Comparison of ENCODE assay signal across 8 cellular contexts in genomic region chr19:11382898-11383705, GRCh38. TPM values are rescaled to one million over a fixed set of nuclear protein-coding genes. Genes with fewer than 3 reads are reported as not detected.
DNase-seq lines count a peak whose midpoint lies in the region; ATAC-seq, FAIRE-seq and TF ChIP-seq lines count a peak whose summit lies in the region.

No MANE protein-coding gene starts in this region.

- peak overlapping the region; percentile 82 to 94 (median 86) for H3K4me3 Mint-ChIP-seq in naive B cell

- POLR2A ChIA-PET in endothelial cell of umbilical vein (lab: Charles Lee): interaction anchor here (0.6 to 0.8 kb wide), 3 partner anchors 43 to 82 kb away, joined by 3 to 9 read pairs (median 6); no protein-coding TSS in a partner anchor

- BruUV-seq in endothelial cell of umbilical vein (replicated peaks; lab: Mats Ljungman, UMichigan): no TSS peak

- H3K79me2 ChIP-seq in endothelial cell of umbilical vein (ENCODE audit: control insufficient read depth, insufficient read depth, low read length): peaks cover 4% of the 10 kb centered on the region

- peak overlapping the region; percentile 23 for H2AFZ ChIP-seq in endothelial cell of umbilical vein (ENCODE audit: low read depth, low read length)

- intact Hi-C loops in endothelial cell of umbilical vein (cut with micrococcal nuclease) (loop anchor here (5.0 kb wide), 1 partner anchor 39 kb away; no protein-coding TSS in a partner anchor), vagina (cut with DNase I) (loop anchor here (5.0 kb wide), 1 partner anchor 39 kb away; no protein-coding TSS in a partner anchor)

- no peaks in the 10 kb centered on the region for H3K27me3 ChIP-seq in endothelial cell of umbilical vein (ENCODE audit: control insufficient read depth in 2 of 2, insufficient read depth in 2 of 2, low read length in 2 of 2)
- H3K27me3 ChIP-seq in vagina: no peaks in the 10 kb centered on the region

- dilution Hi-C loops in endothelial cell of umbilical vein (cut with MboI; ENCODE audit: extremely low pct_ligation_motif_present, low sequenced_read_pairs): no loop called here

- H3K27me3 Mint-ChIP-seq in naive B cell: no peaks in the 10 kb centered on the region

- ATAC-seq in naive B cell (ENCODE audit: low read depth in 2 of 2): peak; percentile 15 to 16
- ATAC-seq in HG03196 (IDR thresholded peaks at IDR 0.05; ENCODE audit: unreplicated experiment): no peak
- ATAC-seq in GM18861 (IDR thresholded peaks at IDR 0.05; ENCODE audit: unreplicated experiment): no peak

- H3K4me1 ChIP-seq in ES-I3 (ENCODE audit: insufficient read depth, low read length) (no peaks in the 10 kb centered on the region), endothelial cell of umbilical vein (ENCODE audit: control insufficient read depth, extremely low read depth, insufficient read depth, low read length) (peaks cover 28% of the 10 kb centered on the region), vagina (peaks cover 53% of the 10 kb centered on the region)

- FAIRE-seq in endothelial cell of umbilical vein (lab: Jason Lieb, UNC): peak; percentile 28

- TF ChIP-seq CTCF in NB4 (IDR thresholded peaks at IDR 0.05; ENCODE audit: low read depth, low read length): peak; percentile 61
- TF ChIP-seq CTCF in WI38 (IDR thresholded peaks at IDR 0.05; ENCODE audit: low read depth, low read length): peak; percentile 61
- TF ChIP-seq CTCF in endothelial cell of umbilical vein (IDR thresholded peaks at IDR 0.05; ENCODE audit: extremely low read depth in 1 of 2, insufficient read depth in 1 of 2, low read depth in 1 of 2, low read length in 2 of 2): peak; percentile 72 to 87
- peak in 1 of 3 experiments; percentile 43 for TF ChIP-seq CTCF in vagina (IDR thresholded peaks at IDR 0.05)

- H3K9me3 ChIP-seq in ES-I3 (ENCODE audit: control insufficient read depth, insufficient read depth, low read length) (no peaks in the 10 kb centered on the region), endothelial cell of umbilical vein (replicated peaks; ENCODE audit: control insufficient read depth, insufficient read depth, low read length) (no peaks in the 10 kb centered on the region), vagina (no peaks in the 10 kb centered on the region)

- H3K4me1 Mint-ChIP-seq in naive B cell: peaks cover 30 to 51% (median 48%) of the 10 kb centered on the region in 3 donors

- DNase-seq in NB4 (ENCODE audit: low read depth) (peak; percentile 72), endothelial cell of umbilical vein (ENCODE audit: low read depth, low spot score) (peak; percentile 28), naive B cell (peak; percentile 65), vagina (ENCODE audit: extremely low spot score in 2 of 2) (no peak)

- H3K9ac ChIP-seq in ES-I3 (ENCODE audit: low read depth, low read length): peak overlapping the region; percentile 72
- peak overlapping the region; percentile 17 for H3K9ac ChIP-seq in endothelial cell of umbilical vein (replicated peaks; ENCODE audit: extremely low read depth, insufficient read depth, low read length)

- H3K4me3 ChIP-seq in NB4 (ENCODE audit: low read depth, low read length) (no peak overlapping the region), WI38 (ENCODE audit: low read depth, low read length) (peak overlapping the region; percentile 30), endothelial cell of umbilical vein (replicated peaks in 1 of 3; ENCODE audit: insufficient read depth in 1 of 3, low read depth in 1 of 3, low read length in 3 of 3) (peak overlapping the region; percentile 7 to 46 (median 35)), vagina (peak overlapping the region; percentile 34 to 36)

- H4K20me1 ChIP-seq in endothelial cell of umbilical vein (replicated peaks; ENCODE audit: control insufficient read depth, extremely low read depth, insufficient read depth, low read length): no peaks in the 10 kb centered on the region

- H3K9me3 Mint-ChIP-seq in naive B cell: peaks cover 0 to 4% (median 0%) of the 10 kb centered on the region in 7 donors

- H3K9me1 ChIP-seq in endothelial cell of umbilical vein (replicated peaks; ENCODE audit: control insufficient read depth, extremely low read depth, insufficient read depth, low read length): no peaks in the 10 kb centered on the region

- peak overlapping the region; percentile 67 for H3K4me2 ChIP-seq in endothelial cell of umbilical vein (ENCODE audit: insufficient read depth, low read length)

- no peak overlapping the region for H3K27ac ChIP-seq in endothelial cell of umbilical vein (ENCODE audit: insufficient read depth, low read depth, low read length)
- peak overlapping the region; percentile 42 for H3K27ac ChIP-seq in vagina

- no peak for TF ChIP-seq POLR2A in NB4 (IDR thresholded peaks at IDR 0.05; ENCODE audit: extremely low read depth, insufficient read length)
- no peak for TF ChIP-seq POLR2A in endothelial cell of umbilical vein (IDR thresholded peaks at IDR 0.05; ENCODE audit: low read depth, low read length)
- TF ChIP-seq POLR2A in vagina (IDR thresholded peaks at IDR 0.05): no peak

- H3K36me3 ChIP-seq in ES-I3 (ENCODE audit: insufficient read depth, low read length): no peaks in the 10 kb centered on the region
- H3K36me3 ChIP-seq in endothelial cell of umbilical vein (ENCODE audit: control insufficient read depth in 2 of 2, extremely low read depth in 1 of 2, insufficient read depth in 2 of 2, low read length in 2 of 2): no peaks in the 10 kb centered on the region
- no peaks in the 10 kb centered on the region for H3K36me3 ChIP-seq in vagina

- CTCF ChIA-PET in endothelial cell of umbilical vein (lab: Charles Lee): interaction anchor here (0.7 to 5.5 kb wide), 17 partner anchors 9 to 99 kb away, joined by 3 to 55 read pairs (median 5); partner anchors contain the start of genes CCDC159, ODAD3, PRKCSH and RAB3D

- H3K27ac Mint-ChIP-seq in naive B cell: peak overlapping the region; percentile 66 to 95 (median 88)

- H3K36me3 Mint-ChIP-seq in naive B cell: no peaks in the 10 kb centered on the region

RNA-seq across cellular contexts. Expression of gene EPOR, which starts 1.0 kb away (rescaled TPM):
- total RNA-seq in endothelial cell of umbilical vein (11.4 and 12.6 TPM in 2 replicates), vagina (14.5 TPM)
- polyA plus RNA-seq in endothelial cell of umbilical vein (17.3 and 23.5 TPM in 2 replicates), naive B cell (ENCODE audit: low read depth in 6 of 6) (1 to 10 TPM in 5 of 6 donors, not detected in 1; 2.2 to 3.9 (median 3.6) TPM)
- polyA plus RNA-seq in endothelial cell of umbilical vein (2011; cell fraction: cytosol; rRNA removed): 9.6 and 12.8 TPM in 2 replicates
- polyA plus RNA-seq in endothelial cell of umbilical vein (2011; cell fraction: nucleus; rRNA removed): 12.7 and 14.8 TPM in 2 replicates
- 7.1 and 7.4 TPM in 2 replicates for polyA plus RNA-seq in endothelial cell of umbilical vein (2012)
- 8.6 and 9.9 TPM in 2 replicates for polyA minus RNA-seq in endothelial cell of umbilical vein
- polyA minus RNA-seq in endothelial cell of umbilical vein (2011; cell fraction: cytosol; rRNA and poly(A)+ RNA removed): 10.3 TPM
- 2.7 and 4.0 TPM in 2 replicates for polyA minus RNA-seq in endothelial cell of umbilical vein (2011; cell fraction: nucleus; rRNA and poly(A)+ RNA removed)

RNA-seq across cellular contexts. Expression of gene SWSAP1, which starts 8.6 kb away (rescaled TPM):
- total RNA-seq in endothelial cell of umbilical vein (2.7 and 3.7 TPM in 2 replicates), vagina (1.5 TPM)
- polyA plus RNA-seq in endothelial cell of umbilical vein (4.4 and 4.8 TPM in 2 replicates), naive B cell (ENCODE audit: low read depth in 6 of 6) (10 to 100 TPM in 1 of 6 donors, 1 to 10 TPM in 5; 6.0 to 10.2 (median 7.6) TPM)
- polyA plus RNA-seq in endothelial cell of umbilical vein (2011; cell fraction: cytosol; rRNA removed): 2.2 and 3.3 TPM in 2 replicates
- 1.5 and 1.7 TPM in 2 replicates for polyA plus RNA-seq in endothelial cell of umbilical vein (2011; cell fraction: nucleus; rRNA removed)
- polyA plus RNA-seq in endothelial cell of umbilical vein (2012): 2.3 and 2.8 TPM in 2 replicates
- 0.49 and 1.6 TPM in 2 replicates for polyA minus RNA-seq in endothelial cell of umbilical vein
- 0.92 TPM for polyA minus RNA-seq in endothelial cell of umbilical vein (2011; cell fraction: cytosol; rRNA and poly(A)+ RNA removed)
- polyA minus RNA-seq in endothelial cell of umbilical vein (2011; cell fraction: nucleus; rRNA and poly(A)+ RNA removed): 0.72 and 1.5 TPM in 2 replicates

RNA-seq across cellular contexts. Expression of gene PLPPR2, which starts 27.9 kb away (rescaled TPM):
- total RNA-seq in endothelial cell of umbilical vein (22.8 and 23.7 TPM in 2 replicates), vagina (16.5 TPM)
- polyA plus RNA-seq in endothelial cell of umbilical vein (28.7 and 34.5 TPM in 2 replicates), naive B cell (ENCODE audit: low read depth in 6 of 6) (under 1 TPM in 2 of 6 donors, not detected in 4; 0.56 to 0.69 TPM)
- 14.0 and 19.1 TPM in 2 replicates for polyA plus RNA-seq in endothelial cell of umbilical vein (2011; cell fraction: cytosol; rRNA removed)
- polyA plus RNA-seq in endothelial cell of umbilical vein (2011; cell fraction: nucleus; rRNA removed): 36.5 and 47.7 TPM in 2 replicates
- polyA plus RNA-seq in endothelial cell of umbilical vein (2012): 24.8 and 32.4 TPM in 2 replicates
- polyA minus RNA-seq in endothelial cell of umbilical vein: 10.7 and 14.5 TPM in 2 replicates
- 6.2 TPM for polyA minus RNA-seq in endothelial cell of umbilical vein (2011; cell fraction: cytosol; rRNA and poly(A)+ RNA removed)
- 5.4 and 14.8 TPM in 2 replicates for polyA minus RNA-seq in endothelial cell of umbilical vein (2011; cell fraction: nucleus; rRNA and poly(A)+ RNA removed)

RNA-seq across cellular contexts. Expression of gene RGL3, which starts 36.0 kb away (rescaled TPM):
- total RNA-seq in endothelial cell of umbilical vein: 1.7 and 5.2 TPM in 2 replicates
- polyA plus RNA-seq in endothelial cell of umbilical vein: 0.23 and 0.56 TPM in 2 replicates
- polyA plus RNA-seq in endothelial cell of umbilical vein (2011; cell fraction: cytosol; rRNA removed): 0.10 and 0.36 TPM in 2 replicates
- polyA plus RNA-seq in endothelial cell of umbilical vein (2011; cell fraction: nucleus; rRNA removed): 2.1 and 3.6 TPM in 2 replicates
- polyA plus RNA-seq in endothelial cell of umbilical vein (2012): 0.21 and 0.40 TPM in 2 replicates
- polyA minus RNA-seq in endothelial cell of umbilical vein: 0.45 TPM in 1 of 2 replicates, not detected in the other
- 8.7 TPM for polyA minus RNA-seq in endothelial cell of umbilical vein (2011; cell fraction: cytosol; rRNA and poly(A)+ RNA removed)
- 0.87 and 0.96 TPM in 2 replicates for polyA minus RNA-seq in endothelial cell of umbilical vein (2011; cell fraction: nucleus; rRNA and poly(A)+ RNA removed)
- under 1 TPM in 2 of 6 donors, not detected in 4; 0.40 to 0.44 TPM for polyA plus RNA-seq in naive B cell (ENCODE audit: low read depth in 6 of 6)
- total RNA-seq in vagina: 19.6 TPM

RNA-seq across cellular contexts. Expression of gene CCDC159, which starts 36.8 kb away (rescaled TPM):
- total RNA-seq in endothelial cell of umbilical vein (30.3 and 31.6 TPM in 2 replicates), vagina (24.1 TPM)
- polyA plus RNA-seq in endothelial cell of umbilical vein (28.2 and 30.0 TPM in 2 replicates), naive B cell (ENCODE audit: low read depth in 6 of 6) (10 to 100 TPM; 13.2 to 25.0 (median 16.2) TPM)
- polyA plus RNA-seq in endothelial cell of umbilical vein (2011; cell fraction: cytosol; rRNA removed): 20.0 and 24.7 TPM in 2 replicates
- 181 and 184 TPM in 2 replicates for polyA plus RNA-seq in endothelial cell of umbilical vein (2011; cell fraction: nucleus; rRNA removed)
- 24.1 and 35.7 TPM in 2 replicates for polyA plus RNA-seq in endothelial cell of umbilical vein (2012)
- polyA minus RNA-seq in endothelial cell of umbilical vein: 12.7 and 27.0 TPM in 2 replicates
- polyA minus RNA-seq in endothelial cell of umbilical vein (2011; cell fraction: cytosol; rRNA and poly(A)+ RNA removed): 2.5 TPM
- polyA minus RNA-seq in endothelial cell of umbilical vein (2011; cell fraction: nucleus; rRNA and poly(A)+ RNA removed): 21.9 and 31.9 TPM in 2 replicates

Comparison
In these comparisons a context has a peak if more than half of its experiments do, and no peak if none do; other contexts are left out.
1. DNase-seq: peak in NB4 (single experiment), endothelial cell of umbilical vein (single experiment) and naive B cell (single experiment); none in vagina (0 of 2).
2. ATAC-seq: peak in naive B cell (2 of 2); none in HG03196 (single experiment) and GM18861 (single experiment).